1 cellular context compared by ENCODE assay signal in the genomic region with DNA sequence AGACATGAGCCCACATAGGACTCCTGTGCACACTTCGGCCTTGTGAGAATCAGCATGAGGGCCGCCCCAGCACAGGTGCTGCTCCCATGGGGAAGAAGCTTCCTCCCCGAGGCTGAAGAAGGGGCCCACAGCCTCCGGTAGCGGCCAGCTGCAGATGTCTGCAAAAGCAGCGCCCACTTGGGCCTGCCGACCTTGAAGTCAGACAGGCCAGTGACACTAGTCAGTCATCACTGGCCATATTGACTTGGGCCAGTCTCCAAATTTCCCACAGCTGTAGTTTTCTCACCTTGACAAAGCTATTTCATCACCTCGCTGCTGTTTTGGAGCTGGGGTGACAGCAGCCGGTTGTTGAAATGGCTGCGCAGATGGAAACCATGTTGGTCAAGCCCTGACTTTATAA.
TF ChIP-seq lines count a peak whose summit lies in the region.

No MANE protein-coding gene starts in this region.

TF ChIP-seq in HepG2, 621 proteins besides CTCF, POLR2A, EP300 and RAD21 (continued from another document):
- 0 out of 4 replicates have a peak, but pooled peaks of 1 of the 2 experiments have one; percentile 18 for TF ChIP-seq ATF4 (CRISPR knock-in tag; IDR thresholded peaks at IDR 0.05)
- no peak for TF ChIP-seq NFYC (CRISPR knock-in tag; IDR thresholded peaks at IDR 0.05)
- no peak for TF ChIP-seq SCMH1 (CRISPR knock-in tag; IDR thresholded peaks at IDR 0.05; ENCODE audit: borderline replicate concordance)
- TF ChIP-seq, protein P1, sequence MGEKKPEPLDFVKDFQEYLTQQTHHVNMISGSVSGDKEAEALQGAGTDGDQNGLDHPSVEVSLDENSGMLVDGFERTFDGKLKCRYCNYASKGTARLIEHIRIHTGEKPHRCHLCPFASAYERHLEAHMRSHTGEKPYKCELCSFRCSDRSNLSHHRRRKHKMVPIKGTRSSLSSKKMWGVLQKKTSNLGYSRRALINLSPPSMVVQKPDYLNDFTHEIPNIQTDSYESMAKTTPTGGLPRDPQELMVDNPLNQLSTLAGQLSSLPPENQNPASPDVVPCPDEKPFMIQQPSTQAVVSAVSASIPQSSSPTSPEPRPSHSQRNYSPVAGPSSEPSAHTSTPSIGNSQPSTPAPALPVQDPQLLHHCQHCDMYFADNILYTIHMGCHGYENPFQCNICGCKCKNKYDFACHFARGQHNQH (CRISPR knock-in tag; IDR thresholded peaks at IDR 0.05): no peak
- TF ChIP-seq, protein P2, sequence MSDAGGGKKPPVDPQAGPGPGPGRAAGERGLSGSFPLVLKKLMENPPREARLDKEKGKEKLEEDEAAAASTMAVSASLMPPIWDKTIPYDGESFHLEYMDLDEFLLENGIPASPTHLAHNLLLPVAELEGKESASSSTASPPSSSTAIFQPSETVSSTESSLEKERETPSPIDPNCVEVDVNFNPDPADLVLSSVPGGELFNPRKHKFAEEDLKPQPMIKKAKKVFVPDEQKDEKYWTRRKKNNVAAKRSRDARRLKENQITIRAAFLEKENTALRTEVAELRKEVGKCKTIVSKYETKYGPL (CRISPR knock-in tag; IDR thresholded peaks at IDR 0.05): no peak
- TF ChIP-seq ZNF644 (CRISPR knock-in tag; IDR thresholded peaks at IDR 0.05; ENCODE audit: low read depth): no peak
- no peak for TF ChIP-seq CHCHD3 (CRISPR knock-in tag; IDR thresholded peaks at IDR 0.05)
- no peak for TF ChIP-seq ATAD3A (CRISPR knock-in tag; IDR thresholded peaks at IDR 0.05)
- no peak for TF ChIP-seq ZNF460 (CRISPR knock-in tag; IDR thresholded peaks at IDR 0.05; ENCODE audit: borderline replicate concordance)
- no peak for TF ChIP-seq KDM3A (CRISPR knock-in tag; IDR thresholded peaks at IDR 0.05; ENCODE audit: low read depth)
- TF ChIP-seq TCF7 (IDR thresholded peaks at IDR 0.05; ENCODE audit: low read depth): no peak
- TF ChIP-seq, protein P3, sequence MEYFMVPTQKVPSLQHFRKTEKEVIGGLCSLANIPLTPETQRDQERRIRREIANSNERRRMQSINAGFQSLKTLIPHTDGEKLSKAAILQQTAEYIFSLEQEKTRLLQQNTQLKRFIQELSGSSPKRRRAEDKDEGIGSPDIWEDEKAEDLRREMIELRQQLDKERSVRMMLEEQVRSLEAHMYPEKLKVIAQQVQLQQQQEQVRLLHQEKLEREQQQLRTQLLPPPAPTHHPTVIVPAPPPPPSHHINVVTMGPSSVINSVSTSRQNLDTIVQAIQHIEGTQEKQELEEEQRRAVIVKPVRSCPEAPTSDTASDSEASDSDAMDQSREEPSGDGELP (IDR thresholded peaks at IDR 0.05; ENCODE audit: borderline replicate concordance, low read depth): peak; percentile 55; the same call in 1 of the 2 replicates
- TF ChIP-seq SRSF9 (IDR thresholded peaks at IDR 0.05; ENCODE audit: borderline replicate concordance, insufficient read depth, low read depth, low read length, poor library complexity, severe bottlenecking): no peak
- TF ChIP-seq GTF3A (CRISPR knock-in tag; conservative IDR thresholded peaks at IDR 0.05): no peak
- peak; percentile 12; the same call in 1 of the 2 replicates for TF ChIP-seq HNF4A (CRISPR knock-in tag; IDR thresholded peaks at IDR 0.05)
- TF ChIP-seq ZFP36L1 (CRISPR knock-in tag; IDR thresholded peaks at IDR 0.05): no peak
- TF ChIP-seq TBX2 (CRISPR knock-in tag; IDR thresholded peaks at IDR 0.05; ENCODE audit: borderline replicate concordance): peak; percentile 47; the same call in 1 of the 2 replicates
- no peak for TF ChIP-seq ZNF235 (CRISPR knock-in tag; IDR thresholded peaks at IDR 0.05; ENCODE audit: borderline replicate concordance)
- TF ChIP-seq CEBPB (IDR thresholded peaks at IDR 0.05; ENCODE audit: borderline replicate concordance, low read depth, low read length): peak; percentile 44; the same call in 1 of the 2 replicates
- TF ChIP-seq MAFG (CRISPR knock-in tag; IDR thresholded peaks at IDR 0.05): no peak
- TF ChIP-seq ZNF180 (CRISPR knock-in tag; IDR thresholded peaks at IDR 0.05; ENCODE audit: borderline replicate concordance, low read depth): no peak
- no peak for TF ChIP-seq ZNF747 (CRISPR knock-in tag; IDR thresholded peaks at IDR 0.05; ENCODE audit: borderline replicate concordance)
- TF ChIP-seq FOXA1 (IDR thresholded peaks at IDR 0.05): no peak
- TF ChIP-seq FOXA1 (CRISPR knock-in tag; IDR thresholded peaks at IDR 0.05): peak; percentile 54; the same call in 1 of the 2 replicates
- peak; percentile 32; the same call in 1 of the 2 replicates for TF ChIP-seq FOXA3 (CRISPR knock-in tag; IDR thresholded peaks at IDR 0.05)
- TF ChIP-seq TIGD3 (CRISPR knock-in tag; IDR thresholded peaks at IDR 0.05; ENCODE audit: borderline replicate concordance): no peak
- TF ChIP-seq BCL6 (CRISPR knock-in tag; IDR thresholded peaks at IDR 0.05): peak; percentile 43; the same call in 1 of the 2 replicates
